8 cellular contexts compared by ENCODE assay signal in genomic region chr10:106795619-106796018, GRCh38.
DNase-seq lines count a peak whose midpoint lies in the region; ATAC-seq and TF ChIP-seq lines count a peak whose summit lies in the region.
"Had no signal": no experiment of that assay in that cellular context is flagged by ENCODE, and none has a peak within 500 bp of the region (broad histone marks: within the 10 kb centered on the region; RNA-seq: fewer than 3 reads in every experiment).

No MANE protein-coding gene starts in this region.

- no peak overlapping the region for H3K4me3 ChIP-seq in fibroblast of pulmonary artery (replicated peaks; ENCODE audit: low read depth, low read length)
- H3K4me3 ChIP-seq: SK-N-MC had no signal

- TF ChIP-seq CTCF in fibroblast of pulmonary artery (IDR thresholded peaks at IDR 0.05; ENCODE audit: low read length, missing control alignments), result peak; percentile 2

- DNase-seq in NCI-H460 (ENCODE audit: extremely low read depth, low read depth) (peak; percentile 15), fibroblast of pulmonary artery (ENCODE audit: low read depth) (no peak), superior temporal gyrus (ENCODE audit: extremely low spot score) (peak; percentile 55), cortex of kidney (lab: John Stamatoyannopoulos, UW) (no peak)

- peak; percentile 88 for ATAC-seq in GM19025 (IDR thresholded peaks at IDR 0.05; ENCODE audit: low read depth, unreplicated experiment)
- ATAC-seq in HG02759 (IDR thresholded peaks at IDR 0.05; ENCODE audit: unreplicated experiment), result peak; percentile 97
- no peak for ATAC-seq in HG03025 (IDR thresholded peaks at IDR 0.05; ENCODE audit: low FRiP score, unreplicated experiment)

Comparison
In these comparisons a context has a peak if more than half of its experiments do, and no peak if none do; other contexts are left out.
1. DNase-seq: peak in NCI-H460 (single experiment) and superior temporal gyrus (single experiment); none in fibroblast of pulmonary artery (single experiment) and cortex of kidney (single experiment).